In genomic region chr19:51552996-51553725, GRCh38 we compare ENCODE assay signal across 8 cellular contexts. TPM values are rescaled to one million over a fixed set of nuclear protein-coding genes. Genes with fewer than 3 reads are reported as not detected.
DNase-seq lines count a peak whose midpoint lies in the region; ATAC-seq and TF ChIP-seq lines count a peak whose summit lies in the region.

No MANE protein-coding gene starts in this region.

- H3K27me3 Mint-ChIP-seq in immature natural killer cell (ENCODE audit: low read depth in 3 of 3) = peaks cover 3 to 26% (median 14%) of the 10 kb centered on the region in 3 donors

- no peak for ATAC-seq in HG02885 (IDR thresholded peaks at IDR 0.05; ENCODE audit: poor library complexity, unreplicated experiment)
- ATAC-seq in GM21515 (IDR thresholded peaks at IDR 0.05; ENCODE audit: unreplicated experiment) = no peak
- no peak for ATAC-seq in GM21526 (IDR thresholded peaks at IDR 0.05; ENCODE audit: low FRiP score, unreplicated experiment)

- peaks cover 0 to 1% (median 0%) of the 10 kb centered on the region in 6 donors for H3K9me3 Mint-ChIP-seq in immature natural killer cell

- no peak overlapping the region for H3K27ac Mint-ChIP-seq in immature natural killer cell

- H3K4me3 ChIP-seq in astrocyte of the cerebellum (ENCODE audit: low read depth, low read length) = no peak overlapping the region

- no peak overlapping the region for H3K4me3 Mint-ChIP-seq in immature natural killer cell

- peaks cover 24 to 32% of the 10 kb centered on the region in 2 donors for H3K4me1 Mint-ChIP-seq in immature natural killer cell

- H3K36me3 Mint-ChIP-seq in immature natural killer cell = peaks cover 0 to 4% (median 0%) of the 10 kb centered on the region in 3 donors

- DNase-seq in H4 (ENCODE audit: low spot score) (peak; percentile 71), OCI-M1 (lab: John Stamatoyannopoulos, UW) (peak; percentile 93), astrocyte of the cerebellum (ENCODE audit: low read depth) (peak; percentile 9), immature natural killer cell (peak in 2 of 3 donors; percentile 14 to 20)
- DNase-seq in stimulated activated CD4-positive, alpha-beta T cell treated with anti-CD3 and anti-CD28 coated beads, Interleukin-4, amount 100 ng/mL, for 48 hours (ENCODE audit: low read depth in 2 of 2) = peak; percentile 39 to 58

- TF ChIP-seq CTCF in astrocyte of the cerebellum (IDR thresholded peaks at IDR 0.05; ENCODE audit: low read depth, low read length, missing control alignments) = no peak

- in situ Hi-C loops in astrocyte of the cerebellum (cut with HindIII; ENCODE audit: low sequenced_read_pairs) = loop anchor here (5.0 kb wide), 1 partner anchor 44 kb away; no protein-coding TSS in a partner anchor

RNA-seq across cellular contexts. Expression of gene ZNF175, which starts 17.9 kb away (rescaled TPM):
- 3.1 and 5.1 TPM in 2 replicates for total RNA-seq in H4 (2014; rRNA removed; shearing (Covaris generic))
- polyA plus RNA-seq in immature natural killer cell = 1 to 10 TPM in 1 of 3 donors, under 1 TPM in 2; 0.79 to 2.2 (median 0.81) TPM

RNA-seq across cellular contexts. Expression of gene SIGLEC6, which starts 21.7 kb away (rescaled TPM):
- total RNA-seq in H4 (2014; rRNA removed; shearing (Covaris generic)) = not detected in 2 replicates
- under 1 TPM in 2 of 3 donors, not detected in 1; 0.39 to 0.68 TPM for polyA plus RNA-seq in immature natural killer cell

RNA-seq across cellular contexts. Expression of gene SIGLEC12, which starts 51.6 kb away (rescaled TPM):
- total RNA-seq in H4 (2014; rRNA removed; shearing (Covaris generic)) = not detected in 2 replicates
- not detected for polyA plus RNA-seq in immature natural killer cell

Comparison
In these comparisons a context has a peak if more than half of its experiments do, and no peak if none do; other contexts are left out.
1. DNase-seq: peak in every context shown above with its lines; median percentile 93 in OCI-M1; 71 in H4; 48 in stimulated activated CD4-positive, alpha-beta T cell treated with anti-CD3 and anti-CD28 coated beads, Interleukin-4, amount 100 ng/mL, for 48 hours; 17 in immature natural killer cell; 9 in astrocyte of the cerebellum.